29 cellular contexts compared by ENCODE assay signal in genomic region chr2:151961558-151961957, GRCh38.
"Had no signal": no experiment of that assay in that cellular context is flagged by ENCODE, and none has a peak within 500 bp of the region (broad histone marks: within the 10 kb centered on the region; RNA-seq: fewer than 3 reads in every experiment).

No MANE protein-coding gene starts in this region.

- H3K4me1 ChIP-seq: testis, tibial nerve, transverse colon, upper lobe of right lung, uterus, vagina had no signal

- H3K27me3 ChIP-seq: stomach, suprapubic skin, testis, thyroid gland, tibial artery, tibial nerve, transverse colon, upper lobe of left lung, upper lobe of right lung, uterus, vagina had no signal

- H3K9me3 Mint-ChIP-seq: stimulated activated effector memory CD8-positive, alpha-beta T cell treated with anti-CD3 and anti-CD28 coated beads, Interleukin-12 subunit alpha, Interleukin-12 subunit beta, amount 100 ng/mL, for 72 hours; stimulated activated memory B cell treated with anti-CD40 and anti-IgM and Interleukin-4, amounts not matched to agents 10 μg/mL and 1 μg/mL and 100 μg/mL, for 72 hours; stimulated activated naive B cell treated with anti-CD40 and anti-IgM and Interleukin-4, amounts not matched to agents 10 μg/mL and 1 μg/mL and 100 μg/mL, for 72 hours; stimulated activated naive CD8-positive, alpha-beta T cell treated with anti-CD3 and anti-CD28 coated beads, Interleukin-15, amount 100 ng/mL, for 72 hours; stimulated activated naive CD8-positive, alpha-beta T cell treated with anti-CD3 and anti-CD28 coated beads, Interleukin-15, Interleukin-2, amounts not matched to agents 100 ng/mL and 50 ng/mL, for 24 hours; type B pancreatic cell had no signal

- H3K4me3 ChIP-seq: stomach, suprapubic skin, testis, thoracic aorta, thyroid gland, tibial artery, tibial nerve, transverse colon, upper lobe of left lung, upper lobe of right lung, uterus, vagina had no signal

- H3K27me3 Mint-ChIP-seq: stimulated activated memory B cell treated with anti-CD40 and anti-IgM and Interleukin-4, amounts not matched to agents 10 μg/mL and 1 μg/mL and 100 μg/mL, for 72 hours; stimulated activated naive B cell treated with anti-CD40 and anti-IgM and Interleukin-4, amounts not matched to agents 10 μg/mL and 1 μg/mL and 100 μg/mL, for 72 hours; stimulated activated naive CD8-positive, alpha-beta T cell treated with anti-CD3 and anti-CD28 coated beads, Interleukin-15, amount 100 ng/mL, for 72 hours; stimulated activated naive CD8-positive, alpha-beta T cell treated with anti-CD3 and anti-CD28 coated beads, Interleukin-15, Interleukin-2, amounts not matched to agents 100 ng/mL and 50 ng/mL, for 24 hours; type B pancreatic cell had no signal

- H3K36me3 Mint-ChIP-seq: stimulated activated effector memory CD8-positive, alpha-beta T cell treated with anti-CD3 and anti-CD28 coated beads, Interleukin-12 subunit alpha, Interleukin-12 subunit beta, amount 100 ng/mL, for 72 hours; stimulated activated memory B cell treated with anti-CD40 and anti-IgM and Interleukin-4, amounts not matched to agents 10 μg/mL and 1 μg/mL and 100 μg/mL, for 72 hours; stimulated activated naive B cell treated with anti-CD40 and anti-IgM and Interleukin-4, amounts not matched to agents 10 μg/mL and 1 μg/mL and 100 μg/mL, for 72 hours; type B pancreatic cell had no signal

- H3K36me3 ChIP-seq: stomach, suprapubic skin, thoracic aorta, thyroid gland, tibial artery, tibial nerve, transverse colon, upper lobe of left lung, upper lobe of right lung, uterus, vagina had no signal

- H3K9me3 ChIP-seq: stomach, suprapubic skin, testis, thoracic aorta, thyroid gland, tibial artery, tibial nerve, transverse colon, upper lobe of left lung, upper lobe of right lung, uterus, vagina had no signal

- FAIRE-seq: urothelium cell line had no signal

- DNase-seq: stimulated activated CD4-positive, alpha-beta T cell treated with anti-CD3 and anti-CD28 coated beads, Interleukin-2, amount 100 ng/mL, for 48 hours; stimulated activated CD4-positive, alpha-beta T cell treated with anti-CD3 and anti-CD28 coated beads, Interleukin-4, amount 100 ng/mL, for 1 hour; stimulated activated CD4-positive, alpha-beta T cell treated with anti-CD3 and anti-CD28 coated beads, Interleukin-4, amount 100 ng/mL, for 24 hours; stimulated activated CD4-positive, alpha-beta T cell treated with anti-CD3 and anti-CD28 coated beads, Interleukin-4, amount 100 ng/mL, for 4 hours; stimulated activated CD8-positive, alpha-beta memory T cell treated with anti-CD3 and anti-CD28 coated beads, Interleukin-4, amount 100 ng/mL, for 48 hours; stimulated activated naive B cell treated with anti-CD40 and anti-IgM and Interleukin-4, amounts not matched to agents 10 μg/mL and 1 μg/mL and 100 μg/mL, for 72 hours; stimulated activated naive CD4-positive, alpha-beta T cell; stimulated activated naive CD4-positive, alpha-beta T cell treated with Interleukin-2 at 50 U/mL for 16 hours; stimulated activated naive CD8-positive, alpha-beta T cell treated with anti-CD3 and anti-CD28 coated beads, Interleukin-15, amount 100 ng/mL, for 72 hours; stimulated activated naive CD8-positive, alpha-beta T cell treated with anti-CD3 and anti-CD28 coated beads, Interleukin-15, Interleukin-2, amounts not matched to agents 100 U/mL and 50 U/mL, for 24 hours; stomach; substantia nigra; testis; thyroid gland; tibial artery; transverse colon; trophoblast cell; upper lobe of left lung; upper lobe of right lung; uterus had no signal

- H3K4me1 Mint-ChIP-seq: stimulated activated effector memory CD8-positive, alpha-beta T cell treated with anti-CD3 and anti-CD28 coated beads, Interleukin-12 subunit alpha, Interleukin-12 subunit beta, amount 100 ng/mL, for 72 hours; stimulated activated memory B cell treated with anti-CD40 and anti-IgM and Interleukin-4, amounts not matched to agents 10 μg/mL and 1 μg/mL and 100 μg/mL, for 72 hours; stimulated activated naive B cell treated with anti-CD40 and anti-IgM and Interleukin-4, amounts not matched to agents 10 μg/mL and 1 μg/mL and 100 μg/mL, for 72 hours; stimulated activated naive CD8-positive, alpha-beta T cell treated with anti-CD3 and anti-CD28 coated beads, Interleukin-15, amount 100 ng/mL, for 72 hours had no signal

- H3K27ac ChIP-seq: stomach, suprapubic skin, testis, thoracic aorta, thyroid gland, tibial artery, tibial nerve, transverse colon, upper lobe of left lung, upper lobe of right lung, uterus, vagina had no signal

- ATAC-seq: stimulated activated effector memory CD8-positive, alpha-beta T cell treated with anti-CD3 and anti-CD28 coated beads, Interleukin-12 subunit alpha, Interleukin-12 subunit beta, amount 100 ng/mL, for 72 hours; stimulated activated memory B cell treated with anti-CD40 and anti-IgM and Interleukin-4, amounts not matched to agents 10 μg/mL and 1 μg/mL and 100 μg/mL, for 72 hours; stimulated activated naive B cell treated with anti-CD40 and anti-IgM and Interleukin-4, amounts not matched to agents 10 μg/mL and 1 μg/mL and 100 μg/mL, for 72 hours; stimulated activated naive CD8-positive, alpha-beta T cell treated with anti-CD3 and anti-CD28 coated beads, Interleukin-15, amount 100 ng/mL, for 72 hours; stimulated activated naive CD8-positive, alpha-beta T cell treated with anti-CD3 and anti-CD28 coated beads, Interleukin-15, Interleukin-2, amounts not matched to agents 100 U/mL and 50 U/mL, for 24 hours; upper lobe of right lung had no signal

- H3K27ac Mint-ChIP-seq: stimulated activated effector memory CD8-positive, alpha-beta T cell treated with anti-CD3 and anti-CD28 coated beads, Interleukin-12 subunit alpha, Interleukin-12 subunit beta, amount 100 ng/mL, for 72 hours; stimulated activated memory B cell treated with anti-CD40 and anti-IgM and Interleukin-4, amounts not matched to agents 10 μg/mL and 1 μg/mL and 100 μg/mL, for 72 hours; stimulated activated naive B cell treated with anti-CD40 and anti-IgM and Interleukin-4, amounts not matched to agents 10 μg/mL and 1 μg/mL and 100 μg/mL, for 72 hours; stimulated activated naive CD8-positive, alpha-beta T cell treated with anti-CD3 and anti-CD28 coated beads, Interleukin-15, amount 100 ng/mL, for 72 hours; stimulated activated naive CD8-positive, alpha-beta T cell treated with anti-CD3 and anti-CD28 coated beads, Interleukin-15, Interleukin-2, amounts not matched to agents 100 ng/mL and 50 ng/mL, for 24 hours; type B pancreatic cell had no signal

- H3K4me3 Mint-ChIP-seq: stimulated activated effector memory CD8-positive, alpha-beta T cell treated with anti-CD3 and anti-CD28 coated beads, Interleukin-12 subunit alpha, Interleukin-12 subunit beta, amount 100 ng/mL, for 72 hours; stimulated activated memory B cell treated with anti-CD40 and anti-IgM and Interleukin-4, amounts not matched to agents 10 μg/mL and 1 μg/mL and 100 μg/mL, for 72 hours; stimulated activated naive B cell treated with anti-CD40 and anti-IgM and Interleukin-4, amounts not matched to agents 10 μg/mL and 1 μg/mL and 100 μg/mL, for 72 hours; stimulated activated naive CD8-positive, alpha-beta T cell treated with anti-CD3 and anti-CD28 coated beads, Interleukin-15, amount 100 ng/mL, for 72 hours; stimulated activated naive CD8-positive, alpha-beta T cell treated with anti-CD3 and anti-CD28 coated beads, Interleukin-15, Interleukin-2, amounts not matched to agents 100 ng/mL and 50 ng/mL, for 24 hours; type B pancreatic cell had no signal
